ENCODE assay signal across 2 cellular contexts in the genomic region with DNA sequence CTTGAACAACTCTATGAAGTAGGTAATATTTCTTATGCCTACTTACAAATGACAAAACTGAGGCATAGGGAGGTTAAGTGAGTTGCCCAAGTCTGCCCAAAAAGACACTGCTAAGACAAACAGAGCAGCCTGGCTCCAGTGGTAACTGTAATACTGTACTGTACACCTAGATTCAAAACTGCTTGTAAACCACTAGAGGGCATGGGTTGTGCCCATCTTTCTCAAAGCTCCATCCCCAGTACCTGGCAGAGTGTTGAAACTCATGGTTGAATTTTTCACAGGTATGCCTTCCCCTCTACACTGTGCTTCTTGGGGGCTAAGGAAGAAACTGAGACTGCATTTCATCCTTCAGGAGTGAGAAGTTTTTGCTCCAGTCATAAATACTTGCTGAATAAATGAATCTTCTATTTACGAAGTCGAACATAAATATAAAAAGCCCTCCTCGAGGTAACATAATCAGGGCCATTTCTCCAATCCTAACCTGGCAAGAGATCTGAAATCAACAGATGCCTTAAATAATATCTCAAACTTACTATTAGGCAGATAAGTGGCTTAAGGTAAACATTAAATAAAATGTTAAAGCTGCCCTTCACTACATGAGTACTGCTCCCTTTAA.
TF ChIP-seq lines count a peak whose summit lies in the region.

No MANE protein-coding gene starts in this region.

TF ChIP-seq in HEK293, 187 proteins besides CTCF, POLR2A, EP300 and RAD21 (continued from another document):
- no peak for TF ChIP-seq PRDM6 (tag by site-specific recombination; IDR thresholded peaks at IDR 0.05)
- no peak for TF ChIP-seq KLF16 (tag by site-specific recombination; IDR thresholded peaks at IDR 0.05)

TF ChIP-seq in HepG2, 621 proteins besides CTCF, POLR2A, EP300 and RAD21 (continued from another document):
- TF ChIP-seq HINFP (CRISPR knock-in tag; IDR thresholded peaks at IDR 0.05; ENCODE audit: low read depth) (no peak), FOXA1 (IDR thresholded peaks at IDR 0.05) (no peak), FOXA1 (CRISPR knock-in tag; IDR thresholded peaks at IDR 0.05) (peak; percentile 22; the same call in 1 of the 2 replicates), RCOR2 (CRISPR knock-in tag; IDR thresholded peaks at IDR 0.05) (0 out of 2 replicates have a peak, but pooled peaks have one; percentile 24), KDM1A (CRISPR knock-in tag; IDR thresholded peaks at IDR 0.05) (0 out of 2 replicates have a peak, but pooled peaks have one; percentile 42), ATRX (CRISPR knock-in tag; IDR thresholded peaks at IDR 0.05; ENCODE audit: borderline replicate concordance) (no peak), ZNF326 (CRISPR knock-in tag; IDR thresholded peaks at IDR 0.05; ENCODE audit: borderline replicate concordance) (no peak), ZNF205 (CRISPR knock-in tag; IDR thresholded peaks at IDR 0.05) (peak; percentile 71; the same call in 1 of the 2 replicates), ERF (CRISPR knock-in tag; IDR thresholded peaks at IDR 0.05) (0 out of 2 replicates have a peak, but pooled peaks have one; percentile 34), MED1 (CRISPR knock-in tag; IDR thresholded peaks at IDR 0.05) (peak; percentile 41; the same call in 1 of the 2 replicates), ASH2L (IDR thresholded peaks at IDR 0.05; ENCODE audit: insufficient read length, low read depth, low read length) (peak; percentile 16), KMT2A (CRISPR knock-in tag; IDR thresholded peaks at IDR 0.05) (peak; percentile 50; the same call in 1 of the 2 replicates), HMG20A (CRISPR knock-in tag; IDR thresholded peaks at IDR 0.05; ENCODE audit: borderline replicate concordance) (0 out of 2 replicates have a peak, but pooled peaks have one; percentile 17), NFIB (CRISPR knock-in tag; IDR thresholded peaks at IDR 0.05; ENCODE audit: borderline replicate concordance) (no peak), SAP130 (CRISPR knock-in tag; IDR thresholded peaks at IDR 0.05; ENCODE audit: low read depth) (peak; percentile 51; the same call in 1 of the 2 replicates), ZBTB2 (CRISPR knock-in tag; IDR thresholded peaks at IDR 0.05; ENCODE audit: low read depth) (no peak), ZNF230 (CRISPR knock-in tag; IDR thresholded peaks at IDR 0.05) (no peak), HDAC2 (CRISPR knock-in tag; IDR thresholded peaks at IDR 0.05) (peak; percentile 43; the same call in 1 of the 2 replicates), STAG1 (CRISPR knock-in tag; IDR thresholded peaks at IDR 0.05) (peak; percentile 57), ZMYM4 (CRISPR knock-in tag; IDR thresholded peaks at IDR 0.05) (peak; percentile 25; the same call in 1 of the 2 replicates), REPIN1 (CRISPR knock-in tag; IDR thresholded peaks at IDR 0.05; ENCODE audit: borderline replicate concordance, low read depth) (0 out of 2 replicates have a peak, but pooled peaks have one; percentile 32), GATAD2A (CRISPR knock-in tag; IDR thresholded peaks at IDR 0.05) (peak; percentile 64), HMGXB4 (CRISPR knock-in tag; IDR thresholded peaks at IDR 0.05; ENCODE audit: borderline replicate concordance in 1 of 2, low read depth in 1 of 2) (peak; percentile 37 to 48; a peak in 2 of 4 replicates), GATAD1 (CRISPR knock-in tag; IDR thresholded peaks at IDR 0.05) (0 out of 2 replicates have a peak, but pooled peaks have one; percentile 22), CEBPG (CRISPR knock-in tag; IDR thresholded peaks at IDR 0.05) (0 out of 2 replicates have a peak, but pooled peaks have one; percentile 40), XRCC5 (optimal IDR thresholded peaks at IDR 0.05; ENCODE audit: low read length) (peak; percentile 28)
- TF ChIP-seq, protein P1, sequence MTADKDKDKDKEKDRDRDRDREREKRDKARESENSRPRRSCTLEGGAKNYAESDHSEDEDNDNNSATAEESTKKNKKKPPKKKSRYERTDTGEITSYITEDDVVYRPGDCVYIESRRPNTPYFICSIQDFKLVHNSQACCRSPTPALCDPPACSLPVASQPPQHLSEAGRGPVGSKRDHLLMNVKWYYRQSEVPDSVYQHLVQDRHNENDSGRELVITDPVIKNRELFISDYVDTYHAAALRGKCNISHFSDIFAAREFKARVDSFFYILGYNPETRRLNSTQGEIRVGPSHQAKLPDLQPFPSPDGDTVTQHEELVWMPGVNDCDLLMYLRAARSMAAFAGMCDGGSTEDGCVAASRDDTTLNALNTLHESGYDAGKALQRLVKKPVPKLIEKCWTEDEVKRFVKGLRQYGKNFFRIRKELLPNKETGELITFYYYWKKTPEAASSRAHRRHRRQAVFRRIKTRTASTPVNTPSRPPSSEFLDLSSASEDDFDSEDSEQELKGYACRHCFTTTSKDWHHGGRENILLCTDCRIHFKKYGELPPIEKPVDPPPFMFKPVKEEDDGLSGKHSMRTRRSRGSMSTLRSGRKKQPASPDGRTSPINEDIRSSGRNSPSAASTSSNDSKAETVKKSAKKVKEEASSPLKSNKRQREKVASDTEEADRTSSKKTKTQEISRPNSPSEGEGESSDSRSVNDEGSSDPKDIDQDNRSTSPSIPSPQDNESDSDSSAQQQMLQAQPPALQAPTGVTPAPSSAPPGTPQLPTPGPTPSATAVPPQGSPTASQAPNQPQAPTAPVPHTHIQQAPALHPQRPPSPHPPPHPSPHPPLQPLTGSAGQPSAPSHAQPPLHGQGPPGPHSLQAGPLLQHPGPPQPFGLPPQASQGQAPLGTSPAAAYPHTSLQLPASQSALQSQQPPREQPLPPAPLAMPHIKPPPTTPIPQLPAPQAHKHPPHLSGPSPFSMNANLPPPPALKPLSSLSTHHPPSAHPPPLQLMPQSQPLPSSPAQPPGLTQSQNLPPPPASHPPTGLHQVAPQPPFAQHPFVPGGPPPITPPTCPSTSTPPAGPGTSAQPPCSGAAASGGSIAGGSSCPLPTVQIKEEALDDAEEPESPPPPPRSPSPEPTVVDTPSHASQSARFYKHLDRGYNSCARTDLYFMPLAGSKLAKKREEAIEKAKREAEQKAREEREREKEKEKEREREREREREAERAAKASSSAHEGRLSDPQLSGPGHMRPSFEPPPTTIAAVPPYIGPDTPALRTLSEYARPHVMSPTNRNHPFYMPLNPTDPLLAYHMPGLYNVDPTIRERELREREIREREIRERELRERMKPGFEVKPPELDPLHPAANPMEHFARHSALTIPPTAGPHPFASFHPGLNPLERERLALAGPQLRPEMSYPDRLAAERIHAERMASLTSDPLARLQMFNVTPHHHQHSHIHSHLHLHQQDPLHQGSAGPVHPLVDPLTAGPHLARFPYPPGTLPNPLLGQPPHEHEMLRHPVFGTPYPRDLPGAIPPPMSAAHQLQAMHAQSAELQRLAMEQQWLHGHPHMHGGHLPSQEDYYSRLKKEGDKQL (CRISPR knock-in tag; IDR thresholded peaks at IDR 0.05; ENCODE audit: low read depth), result 0 out of 2 replicates have a peak, but pooled peaks have one; percentile 18
- TF ChIP-seq, protein P2, sequence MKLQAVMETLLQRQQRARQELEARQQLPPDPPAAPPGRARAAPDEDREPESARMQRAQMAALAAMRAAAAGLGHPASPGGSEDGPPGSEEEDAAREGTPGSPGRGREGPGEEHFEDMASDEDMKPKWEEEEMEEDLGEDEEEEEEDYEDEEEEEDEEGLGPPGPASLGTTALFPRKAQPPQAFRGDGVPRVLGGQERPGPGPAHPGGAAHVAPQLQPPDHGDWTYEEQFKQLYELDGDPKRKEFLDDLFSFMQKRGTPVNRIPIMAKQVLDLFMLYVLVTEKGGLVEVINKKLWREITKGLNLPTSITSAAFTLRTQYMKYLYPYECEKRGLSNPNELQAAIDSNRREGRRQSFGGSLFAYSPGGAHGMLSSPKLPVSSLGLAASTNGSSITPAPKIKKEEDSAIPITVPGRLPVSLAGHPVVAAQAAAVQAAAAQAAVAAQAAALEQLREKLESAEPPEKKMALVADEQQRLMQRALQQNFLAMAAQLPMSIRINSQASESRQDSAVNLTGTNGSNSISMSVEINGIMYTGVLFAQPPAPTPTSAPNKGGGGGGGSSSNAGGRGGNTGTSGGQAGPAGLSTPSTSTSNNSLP (IDR thresholded peaks at IDR 0.05; ENCODE audit: low read depth, low read length), result 0 out of 2 replicates have a peak, but pooled peaks have one; percentile 27
